In the genomic region with DNA sequence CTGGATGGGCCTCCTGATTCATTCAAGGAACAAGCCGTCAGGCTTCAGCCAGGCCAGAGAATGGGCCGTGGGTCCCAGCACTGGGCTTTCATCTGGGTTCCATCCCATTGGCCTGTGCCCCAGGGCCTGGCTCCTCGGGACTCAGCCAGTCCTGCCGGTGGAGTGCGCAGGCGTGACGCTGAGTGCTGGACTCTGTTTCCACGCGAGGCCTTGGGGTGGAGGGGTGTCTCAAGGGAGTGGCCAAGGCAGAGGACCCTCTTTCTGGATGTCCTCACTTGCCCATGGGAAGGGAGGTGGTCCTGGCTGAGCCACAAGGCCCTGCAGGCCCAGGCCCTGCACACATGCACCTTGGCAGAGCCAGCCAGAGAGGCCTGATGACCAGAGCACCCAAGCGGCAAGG, we compare ENCODE assay signal across 4 cellular contexts. TPM values are rescaled to one million over a fixed set of nuclear protein-coding genes. Genes with fewer than 3 reads are reported as not detected.
"Had no signal": no experiment of that assay in that cellular context is flagged by ENCODE, and none has a peak within 500 bp of the region (broad histone marks: within the 10 kb centered on the region; RNA-seq: fewer than 3 reads in every experiment).

No MANE protein-coding gene starts in this region.

RNA-seq across cellular contexts. Expression of a gene that starts 28.0 kb away (rescaled TPM):
- total RNA-seq: lung microvascular endothelial cell; natural killer cell treated with Interleukin-12 subunit alpha and Interleukin-12 subunit beta and Interleukin-15 and Interleukin-18, amount 100 ng/mL, for 72 hours; pulmonary artery endothelial cell had no signal
- polyA plus RNA-seq: smooth muscle cell had no signal
